14 cellular contexts compared by ENCODE assay signal in genomic region chr9:85602742-85603141, GRCh38.
DNase-seq lines count a peak whose midpoint lies in the region; ATAC-seq and TF ChIP-seq lines count a peak whose summit lies in the region.
"Had no signal": no experiment of that assay in that cellular context is flagged by ENCODE, and none has a peak within 500 bp of the region (broad histone marks: within the 10 kb centered on the region; RNA-seq: fewer than 3 reads in every experiment).

No MANE protein-coding gene starts in this region.

- DNase-seq in DMS 273 (lab: John Stamatoyannopoulos, UW; ENCODE audit: unreplicated experiment) (peak; percentile 52), DMS 273 treated with DMSO at 0.1 percent for 48 hours (lab: John Stamatoyannopoulos, UW) (no peak), CD14-positive monocyte (ENCODE audit: low spot score) (no peak), nephron progenitor cell (no peak), foreskin keratinocyte (no peak)
- no peak for DNase-seq in central memory CD8-positive, alpha-beta T cell (ENCODE audit: low spot score in 2 of 2)
- DNase-seq in activated CD4-positive, alpha-beta T cell treated with anti-CD3 and anti-CD28 coated beads for 36 hours: no peak
- DNase-seq: Caco-2, HCEC 1CT, HFFc6 had no signal

- H3K27ac Mint-ChIP-seq in CD14-positive monocyte (peak overlapping the region in 5 of 7 donors; percentile 36 to 69 (median 53)), nephron progenitor cell (peak overlapping the region; percentile 15)
- peak overlapping the region; percentile 30 for H3K27ac Mint-ChIP-seq in central memory CD8-positive, alpha-beta T cell (ENCODE audit: low read depth)
- H3K27ac Mint-ChIP-seq in activated CD4-positive, alpha-beta T cell treated with anti-CD3 and anti-CD28 coated beads for 36 hours: no peak overlapping the region
- H3K27ac Mint-ChIP-seq: HFFc6 had no signal

- no peak overlapping the region for H3K27ac ChIP-seq in foreskin keratinocyte
- H3K27ac ChIP-seq: 22Rv1, HL-60 had no signal

- no peak overlapping the region for H3K4me3 Mint-ChIP-seq in CD14-positive monocyte
- H3K4me3 Mint-ChIP-seq in central memory CD8-positive, alpha-beta T cell: no peak overlapping the region
- no peak overlapping the region for H3K4me3 Mint-ChIP-seq in nephron progenitor cell
- H3K4me3 Mint-ChIP-seq in activated CD4-positive, alpha-beta T cell treated with anti-CD3 and anti-CD28 coated beads for 36 hours: no peak overlapping the region
- H3K4me3 Mint-ChIP-seq: HFFc6 had no signal

- CTCF ChIA-PET in activated CD4-positive, alpha-beta T cell treated with anti-CD3 and anti-CD28 coated beads for 36 hours (lab: Charles Lee): no interaction called here

- intact Hi-C loops in CD14-positive monocyte (cut with micrococcal nuclease): loop anchor here in 1 of 2 donors (10.0 kb wide), 1 partner anchor 1208 kb away; no protein-coding TSS in a partner anchor
- intact Hi-C loops in activated CD4-positive, alpha-beta T cell treated with anti-CD3 and anti-CD28 coated beads for 36 hours (cut with DNase I, micrococcal nuclease): no loop called here

- H3K27me3 Mint-ChIP-seq in CD14-positive monocyte (ENCODE audit: low read depth in 3 of 3) (peaks cover 0 to 2% (median 0%) of the 10 kb centered on the region in 3 donors), nephron progenitor cell (ENCODE audit: low read depth, poor library complexity) (no peaks in the 10 kb centered on the region)
- no peaks in the 10 kb centered on the region for H3K27me3 Mint-ChIP-seq in central memory CD8-positive, alpha-beta T cell
- H3K27me3 Mint-ChIP-seq in activated CD4-positive, alpha-beta T cell treated with anti-CD3 and anti-CD28 coated beads for 36 hours: no peaks in the 10 kb centered on the region
- H3K27me3 Mint-ChIP-seq: CD8-positive, alpha-beta memory T cell had no signal

- H3K27me3 ChIP-seq in foreskin keratinocyte: no peaks in the 10 kb centered on the region

- no peaks in the 10 kb centered on the region for H3K4me1 ChIP-seq in foreskin keratinocyte
- H3K4me1 ChIP-seq: Caco-2 had no signal

- POLR2A ChIA-PET in activated CD4-positive, alpha-beta T cell treated with anti-CD3 and anti-CD28 coated beads for 36 hours (lab: Charles Lee): no interaction called here

- H3K4me1 Mint-ChIP-seq in CD14-positive monocyte (peaks cover 2% of the 10 kb centered on the region), nephron progenitor cell (peaks cover 5% of the 10 kb centered on the region)
- peaks cover 68% of the 10 kb centered on the region for H3K4me1 Mint-ChIP-seq in central memory CD8-positive, alpha-beta T cell
- H3K4me1 Mint-ChIP-seq in activated CD4-positive, alpha-beta T cell treated with anti-CD3 and anti-CD28 coated beads for 36 hours: peaks cover 3% of the 10 kb centered on the region

- peaks cover 0 to 2% (median 0%) of the 10 kb centered on the region in 7 donors for H3K9me3 Mint-ChIP-seq in CD14-positive monocyte
- no peaks in the 10 kb centered on the region for H3K9me3 Mint-ChIP-seq in central memory CD8-positive, alpha-beta T cell
- peaks cover 12% of the 10 kb centered on the region for H3K9me3 Mint-ChIP-seq in nephron progenitor cell
- no peaks in the 10 kb centered on the region for H3K9me3 Mint-ChIP-seq in activated CD4-positive, alpha-beta T cell treated with anti-CD3 and anti-CD28 coated beads for 36 hours (ENCODE audit: low read depth)
- H3K9me3 Mint-ChIP-seq: HFFc6 had no signal

- TF ChIP-seq CTCF in CD14-positive monocyte (IDR thresholded peaks at IDR 0.05): no peak
- no peak for TF ChIP-seq CTCF in nephron progenitor cell (IDR thresholded peaks at IDR 0.05)
- TF ChIP-seq CTCF in foreskin keratinocyte (conservative IDR thresholded peaks at IDR 0.05): no peak

- no peak for ATAC-seq in central memory CD8-positive, alpha-beta T cell (replicated peaks; ENCODE audit: extremely low read depth, poor library complexity, severe bottlenecking)
- ATAC-seq in foreskin keratinocyte (no peak), GM18502 (IDR thresholded peaks at IDR 0.05; ENCODE audit: poor library complexity, unreplicated experiment) (no peak)
- no peak for ATAC-seq in activated CD4-positive, alpha-beta T cell treated with anti-CD3 and anti-CD28 coated beads for 36 hours

- H3K36me3 Mint-ChIP-seq in CD14-positive monocyte (peaks cover 51 to 71% of the 10 kb centered on the region in 2 donors), nephron progenitor cell (ENCODE audit: low read depth) (peaks cover 59% of the 10 kb centered on the region)
- H3K36me3 Mint-ChIP-seq in central memory CD8-positive, alpha-beta T cell (ENCODE audit: insufficient read depth): peaks cover 12% of the 10 kb centered on the region
- peaks cover 16% of the 10 kb centered on the region for H3K36me3 Mint-ChIP-seq in activated CD4-positive, alpha-beta T cell treated with anti-CD3 and anti-CD28 coated beads for 36 hours (ENCODE audit: low read depth)
